In genomic region chr6:13488015-13488895, GRCh38 we compare ENCODE assay signal across 9 cellular contexts. TPM values are rescaled to one million over a fixed set of nuclear protein-coding genes. Genes with fewer than 3 reads are reported as not detected.
DNase-seq lines count a peak whose midpoint lies in the region; ATAC-seq, FAIRE-seq and TF ChIP-seq lines count a peak whose summit lies in the region.
"Had no signal": no experiment of that assay in that cellular context is flagged by ENCODE, and none has a peak within 500 bp of the region (broad histone marks: within the 10 kb centered on the region; RNA-seq: fewer than 3 reads in every experiment).

No MANE protein-coding gene starts in this region.

- DNase-seq in NCI-H2171 (lab: John Stamatoyannopoulos, UW): peak; percentile 19
- no peak for DNase-seq in NCI-H2171 treated with DMSO at 0.1 percent for 48 hours (lab: John Stamatoyannopoulos, UW)
- DNase-seq in PC-3: no peak
- no peak for DNase-seq in MCF 10A (ENCODE audit: unreplicated experiment)
- no peak for DNase-seq in keratinocyte (ENCODE audit: low read depth, low spot score)
- DNase-seq in stimulated activated CD4-positive, alpha-beta T cell treated with anti-CD3 and anti-CD28 coated beads, Interleukin-4, amount 100 ng/mL, for 24 hours: peak; percentile 14

- no peak overlapping the region for H3K27ac Mint-ChIP-seq in MCF 10A (ENCODE audit: low read depth, unreplicated experiment)

- FAIRE-seq in keratinocyte (lab: Jason Lieb, UNC): no peak
- FAIRE-seq: G401.6 had no signal

- peaks cover 36% of the 10 kb centered on the region for H3K79me2 ChIP-seq in PC-3 (ENCODE audit: low read length)
- peaks cover 33% of the 10 kb centered on the region for H3K79me2 ChIP-seq in keratinocyte (ENCODE audit: control insufficient read depth, insufficient read depth, low read length)

- CTCF ChIA-PET in PC-3 (lab: Charles Lee) (interaction anchor here (0.6 to 1.3 kb wide), 4 partner anchors 11 to 185 kb away, joined by 4 to 10 read pairs (median 6); partner anchors contain the start of gene SIRT5), MCF 10A (lab: Yijun Ruan, JAX) (interaction anchor here (0.6 kb wide), 1 partner anchor 584 kb away, joined by 3 read pairs; no protein-coding TSS in a partner anchor)

- H3K27ac ChIP-seq in PC-3 (ENCODE audit: low read length) (no peak overlapping the region), keratinocyte (ENCODE audit: control insufficient read depth, insufficient read depth, low read length) (peak overlapping the region; percentile 54)

- intact Hi-C loops in PC-3 (cut with micrococcal nuclease): loop anchor here (5.0 kb wide), 1 partner anchor 49 kb away; no protein-coding TSS in a partner anchor
- intact Hi-C loops in MCF 10A (cut with micrococcal nuclease): loop anchor here (5.0 kb wide), 2 partner anchors 49 to 131 kb away; no protein-coding TSS in a partner anchor

- H3K4me1 ChIP-seq in PC-3 (ENCODE audit: insufficient read depth, low read length) (peaks cover 26% of the 10 kb centered on the region), keratinocyte (ENCODE audit: control insufficient read depth, extremely low read depth, insufficient read depth, low read length) (peaks cover 21% of the 10 kb centered on the region)

- H4K20me1 ChIP-seq in PC-3 (ENCODE audit: low read length) (0 out of 2 replicates have a peak, but pooled peaks cover 10% of the 10 kb centered on the region), keratinocyte (ENCODE audit: control insufficient read depth, extremely low read depth, insufficient read depth, low read length) (no peaks in the 10 kb centered on the region)

- H3K9ac ChIP-seq in PC-3 (ENCODE audit: low read length) (peak overlapping the region; percentile 31; the same call in 1 of the 2 replicates), keratinocyte (ENCODE audit: control insufficient read depth, extremely low read depth, insufficient read depth, low read length) (peak overlapping the region; percentile 74)

- H3K9me1 ChIP-seq in keratinocyte (ENCODE audit: control insufficient read depth, extremely low read depth, insufficient read depth, low read length): no peaks in the 10 kb centered on the region

- H3K36me3 Mint-ChIP-seq in MCF 10A (ENCODE audit: insufficient read depth, unreplicated experiment): no peaks in the 10 kb centered on the region

- TF ChIP-seq CTCF in PC-3 (conservative IDR thresholded peaks at IDR 0.05; ENCODE audit: low read depth, low read length) (no peak), MCF 10A (IDR thresholded peaks at IDR 0.05; ENCODE audit: unreplicated experiment) (no peak), keratinocyte (optimal IDR thresholded peaks at IDR 0.05 in 1 of 3, IDR thresholded peaks at IDR 0.05 in 1 of 3, conservative IDR thresholded peaks at IDR 0.05 in 1 of 3; ENCODE audit: extremely low read depth in 1 of 3, insufficient read depth in 2 of 3, low read length in 3 of 3) (no peak)

- H2AFZ ChIP-seq in PC-3 (ENCODE audit: low read length): peak overlapping the region; percentile 99
- H2AFZ ChIP-seq in keratinocyte (ENCODE audit: control insufficient read depth, low read length): peak overlapping the region; percentile 92

- H3K27me3 Mint-ChIP-seq in MCF 10A (ENCODE audit: insufficient read depth, unreplicated experiment): no peaks in the 10 kb centered on the region

- dilution Hi-C loops in keratinocyte (cut with MboI; ENCODE audit: extremely low pct_ligation_motif_present, low sequenced_read_pairs): no loop called here

- POLR2A ChIA-PET in PC-3 (lab: Charles Lee; ENCODE audit: unreplicated experiment) (interaction anchor here (0.6 kb wide), 3 partner anchors 124 to 677 kb away, joined by 3 to 7 read pairs (median 7); no protein-coding TSS in a partner anchor), MCF 10A (lab: Yijun Ruan, JAX) (interaction anchor here (0.7 to 5.1 kb wide), 14 partner anchors 8 to 160 kb away, joined by 3 to 64 read pairs (median 6); partner anchors contain the start of genes NOL7, SIRT5 and TBC1D7)

- H3K4me3 ChIP-seq in PC-3 (ENCODE audit: low read length) (peak overlapping the region; percentile 85), keratinocyte (ENCODE audit: control insufficient read depth in 2 of 3, extremely low read depth in 1 of 3, insufficient read depth in 2 of 3, low read depth in 1 of 3, low read length in 3 of 3) (peak overlapping the region; percentile 38 to 84 (median 79))

- H3F3A ChIP-seq in PC-3 (ENCODE audit: low read length, unreplicated experiment): no peaks in the 10 kb centered on the region

- H3K9me3 ChIP-seq in PC-3 (ENCODE audit: low read length): no peaks in the 10 kb centered on the region
- H3K9me3 ChIP-seq in keratinocyte (ENCODE audit: control insufficient read depth, low read depth, low read length): no peaks in the 10 kb centered on the region

- H3K36me3 ChIP-seq in PC-3 (ENCODE audit: low read depth, low read length) (no peaks in the 10 kb centered on the region), keratinocyte (ENCODE audit: control insufficient read depth in 2 of 2, extremely low read depth in 1 of 2, insufficient read depth in 2 of 2, low read length in 2 of 2) (peaks cover under 1 to 5% of the 10 kb centered on the region in 2 experiments)

- ATAC-seq in PC-3 (0 out of 2 replicates have a peak, but pooled peaks have one; percentile 0), GM19023 (IDR thresholded peaks at IDR 0.05; ENCODE audit: unreplicated experiment) (no peak), HG02870 (IDR thresholded peaks at IDR 0.05; ENCODE audit: unreplicated experiment) (no peak)

- H3K9me3 Mint-ChIP-seq in MCF 10A (ENCODE audit: unreplicated experiment): no peaks in the 10 kb centered on the region

- H3K27me3 ChIP-seq in PC-3 (ENCODE audit: low read length): no peaks in the 10 kb centered on the region
- no peaks in the 10 kb centered on the region for H3K27me3 ChIP-seq in keratinocyte (ENCODE audit: control insufficient read depth, extremely low read depth, insufficient read depth, low read length)

- peak overlapping the region; percentile 78 for H3K4me3 Mint-ChIP-seq in MCF 10A (ENCODE audit: unreplicated experiment)

- H3K9me2 ChIP-seq in PC-3 (replicated peaks; ENCODE audit: low read length): no peaks in the 10 kb centered on the region

- H3K4me2 ChIP-seq in PC-3 (ENCODE audit: low read length) (peak overlapping the region; percentile 99), keratinocyte (ENCODE audit: control insufficient read depth, extremely low read depth, insufficient read depth, low read depth, low read length) (peak overlapping the region; percentile 98)

- BruUV-seq in PC-3 (replicated peaks; lab: Mats Ljungman, UMichigan) (TSS peak; percentile 80), MCF 10A (replicated peaks; lab: Mats Ljungman, UMichigan) (no TSS peak)

- peaks cover 22% of the 10 kb centered on the region for H3K4me1 Mint-ChIP-seq in MCF 10A (ENCODE audit: insufficient read depth, unreplicated experiment)

RNA-seq across cellular contexts. Expression of gene GFOD1, which starts 0.9 kb away (rescaled TPM):
- 16.0 and 21.8 TPM in 2 replicates for total RNA-seq in PC-3 (2014; rRNA removed)
- total RNA-seq in MCF 10A (2022): 7.1 and 9.5 TPM in 2 replicates
- polyA plus RNA-seq in keratinocyte: 7.2 to 8.9 TPM (median 7.4 TPM) in 3 replicates
- 3.1 TPM for polyA plus RNA-seq in keratinocyte (2011; ENCODE audit: low read depth)
- polyA plus RNA-seq in keratinocyte (2011; cell fraction: cytosol; rRNA removed): 5.1 and 6.3 TPM in 2 replicates
- polyA plus RNA-seq in keratinocyte (2011; cell fraction: nucleus; rRNA removed): 16.2 and 16.8 TPM in 2 replicates
- polyA plus RNA-seq in keratinocyte (2012; ENCODE audit: low replicate concordance): 5.5 and 7.4 TPM in 2 replicates
- polyA minus RNA-seq in keratinocyte: 13.6 to 16.3 TPM (median 15.7 TPM) in 3 replicates
- 11.1 TPM for polyA minus RNA-seq in keratinocyte (2011; cell fraction: cytosol; rRNA and poly(A)+ RNA removed)
- polyA minus RNA-seq in keratinocyte (2011; cell fraction: nucleus; rRNA and poly(A)+ RNA removed): 18.8 and 27.3 TPM in 2 replicates

Comparison
In these comparisons a context has a peak if more than half of its experiments do, and no peak if none do; other contexts are left out.
1. DNase-seq: peak in NCI-H2171 (single experiment) and stimulated activated CD4-positive, alpha-beta T cell treated with anti-CD3 and anti-CD28 coated beads, Interleukin-4, amount 100 ng/mL, for 24 hours (single experiment); none in NCI-H2171 treated with DMSO at 0.1 percent for 48 hours (single experiment), PC-3 (single experiment), MCF 10A (single experiment) and keratinocyte (single experiment).